39 cellular contexts compared by ENCODE assay signal in genomic region chr3:179363332-179363731, GRCh38.
"Had no signal": no experiment of that assay in that cellular context is flagged by ENCODE, and none has a peak within 500 bp of the region (broad histone marks: within the 10 kb centered on the region; RNA-seq: fewer than 3 reads in every experiment).

No MANE protein-coding gene starts in this region.

- H3K9me3 Mint-ChIP-seq: activated naive CD4-positive, alpha-beta T cell treated with anti-CD3 and anti-CD28 coated beads for 36 hours; activated naive CD4-positive, alpha-beta T cell treated with anti-CD3 and anti-CD28 coated beads, Interleukin-2, amount 10 ng/mL, durations not matched to agents 7 days and 5 days; activated naive CD4-positive, alpha-beta T cell treated with anti-CD3 and anti-CD28 coated beads, Interleukin-2, amount 50 U/mL, for 24 hours; activated naive CD4-positive, alpha-beta T cell treated with anti-CD3 and anti-CD28 coated beads, Interleukin-2, amount 50 U/mL, for 72 hours; activated naive CD8-positive, alpha-beta T cell treated with anti-CD3 and anti-CD28 coated beads for 36 hours; activated naive CD8-positive, alpha-beta T cell treated with anti-CD3 and anti-CD28 coated beads, Interleukin-2, amount 10 ng/mL, durations not matched to agents 7 days and 5 days; activated naive CD8-positive, alpha-beta T cell treated with anti-CD3 and anti-CD28 coated beads, Interleukin-2, amount 50 U/mL, for 24 hours; activated T-cell treated with anti-CD3 and anti-CD28 coated beads, Interleukin-2, amount 50 U/mL, for 4 hours; activated T-cell treated with anti-CD3 and anti-CD28 coated beads, Interleukin-2, amount 50 U/mL, for 72 hours; activated T-helper 1 cell treated with anti-CD3 and anti-CD28 coated beads, Interleukin-12 subunit alpha, Interleukin-12 subunit beta, Interleukin-2, Interleukin-4 antibody, amounts not matched to agents 30 ng/mL and 10 ng/mL and 1 ng/mL, durations not matched to agents 14 hours and 24 hours and 36 hours; activated T-helper 17 cell treated with anti-CD3 and anti-CD28 coated beads, Interleukin-2, amount 50 U/mL, for 72 hours; activated T-helper 2 cell treated with anti-CD3 and anti-CD28 coated beads, Interferon-gamma antibody, Interleukin-2, Interleukin-4, amounts not matched to agents 10 μg/mL and 5 μg/mL and 100 μg/mL, durations not matched to agents 14 hours and 24 hours and 36 hours; brain; central memory CD8-positive, alpha-beta T cell had no signal

- H3K4me3 Mint-ChIP-seq: activated naive CD4-positive, alpha-beta T cell treated with anti-CD3 and anti-CD28 coated beads for 36 hours; activated naive CD4-positive, alpha-beta T cell treated with anti-CD3 and anti-CD28 coated beads, Interleukin-2, amount 10 ng/mL, durations not matched to agents 7 days and 5 days; activated naive CD4-positive, alpha-beta T cell treated with anti-CD3 and anti-CD28 coated beads, Interleukin-2, amount 50 U/mL, for 24 hours; activated naive CD8-positive, alpha-beta T cell; activated naive CD8-positive, alpha-beta T cell treated with anti-CD3 and anti-CD28 coated beads for 36 hours; activated naive CD8-positive, alpha-beta T cell treated with anti-CD3 and anti-CD28 coated beads, Interleukin-2, amount 10 ng/mL, durations not matched to agents 7 days and 5 days; activated naive CD8-positive, alpha-beta T cell treated with anti-CD3 and anti-CD28 coated beads, Interleukin-2, amount 50 U/mL, for 24 hours; activated T-cell treated with anti-CD3 and anti-CD28 coated beads, Interleukin-2, amount 50 U/mL, for 4 hours; activated T-cell treated with anti-CD3 and anti-CD28 coated beads, Interleukin-2, amount 50 U/mL, for 72 hours; activated T-helper 1 cell treated with anti-CD3 and anti-CD28 coated beads, Interleukin-12 subunit alpha, Interleukin-12 subunit beta, Interleukin-2, Interleukin-4 antibody, amounts not matched to agents 30 ng/mL and 10 ng/mL and 1 ng/mL, durations not matched to agents 14 hours and 24 hours and 36 hours; activated T-helper 17 cell treated with anti-CD3 and anti-CD28 coated beads, Interleukin-2, amount 50 U/mL, for 72 hours; brain; central memory CD8-positive, alpha-beta T cell had no signal

- H3K4me3 ChIP-seq: adrenal gland, ascending aorta, body of pancreas, breast epithelium, cardiac muscle cell had no signal

- H3K27ac ChIP-seq: adrenal gland, ascending aorta, body of pancreas, brain microvascular endothelial cell, breast epithelium, cardiac muscle cell had no signal

- H3K4me1 Mint-ChIP-seq: activated naive CD4-positive, alpha-beta T cell treated with anti-CD3 and anti-CD28 coated beads, Interleukin-2, amount 10 ng/mL, durations not matched to agents 7 days and 5 days; activated naive CD4-positive, alpha-beta T cell treated with anti-CD3 and anti-CD28 coated beads, Interleukin-2, amount 50 U/mL, for 24 hours; activated naive CD8-positive, alpha-beta T cell treated with anti-CD3 and anti-CD28 coated beads, Interleukin-2, amount 10 ng/mL, durations not matched to agents 7 days and 5 days; activated naive CD8-positive, alpha-beta T cell treated with anti-CD3 and anti-CD28 coated beads, Interleukin-2, amount 50 U/mL, for 24 hours; brain; central memory CD8-positive, alpha-beta T cell had no signal

- FAIRE-seq: astrocyte, bronchial epithelial cell, colon had no signal

- ATAC-seq: activated naive CD4-positive, alpha-beta T cell treated with anti-CD3 and anti-CD28 coated beads, Interleukin-2, amount 50 U/mL, for 72 hours; activated naive CD8-positive, alpha-beta T cell treated with anti-CD3 and anti-CD28 coated beads, Interleukin-2, amount 50 U/mL, for 24 hours; activated T-cell treated with anti-CD3 and anti-CD28 coated beads, Interleukin-2, amount 50 U/mL, for 4 hours; activated T-cell treated with anti-CD3 and anti-CD28 coated beads, Interleukin-2, amount 50 U/mL, for 72 hours; activated T-helper 17 cell treated with anti-CD3 and anti-CD28 coated beads, Interleukin-2, amount 50 U/mL, for 72 hours; body of pancreas had no signal

- DNase-seq: activated effector memory CD4-positive, alpha-beta T cell treated with anti-CD3 and anti-CD28 coated beads, Interleukin-2, amount 50 U/mL, for 16 hours; activated effector memory CD4-positive, alpha-beta T cell treated with Interleukin-2 at 50 U/mL for 16 hours; activated gamma-delta T cell; activated gamma-delta T cell treated with Interleukin-2 at 50 U/mL for 16 hours; activated naive CD4-positive, alpha-beta T cell; activated naive CD4-positive, alpha-beta T cell treated with anti-CD3 and anti-CD28 coated beads for 36 hours; activated naive CD4-positive, alpha-beta T cell treated with anti-CD3 and anti-CD28 coated beads, Interleukin-2, amount 10 ng/mL, durations not matched to agents 7 days and 5 days; activated naive CD4-positive, alpha-beta T cell treated with anti-CD3 and anti-CD28 coated beads, Interleukin-2, amount 50 U/mL, for 16 hours; activated naive CD4-positive, alpha-beta T cell treated with Interleukin-2 at 50 U/mL for 16 hours; activated naive CD8-positive, alpha-beta T cell treated with anti-CD3 and anti-CD28 coated beads for 36 hours; activated naive CD8-positive, alpha-beta T cell treated with anti-CD3 and anti-CD28 coated beads, Interleukin-2, amount 10 ng/mL, durations not matched to agents 7 days and 5 days; activated naive CD8-positive, alpha-beta T cell treated with anti-CD3 and anti-CD28 coated beads, Interleukin-2, amount 50 U/mL, for 24 hours; activated T-cell treated with anti-CD3 and anti-CD28 coated beads, Interleukin-2, amount 50 U/mL, for 4 hours; activated T-cell treated with anti-CD3 and anti-CD28 coated beads, Interleukin-2, amount 50 U/mL, for 48 hours; activated T-cell treated with anti-CD3 and anti-CD28 coated beads, Interleukin-2, amount 50 U/mL, for 72 hours; adrenal gland; amniotic stem cell; amygdala; anterior cingulate cortex; aorta; body of pancreas; brain microvascular endothelial cell; caudate nucleus; central memory CD4-positive, alpha-beta T cell; cerebellar nuclear complex had no signal

- H3K27me3 Mint-ChIP-seq: activated naive CD4-positive, alpha-beta T cell treated with anti-CD3 and anti-CD28 coated beads, Interleukin-2, amount 10 ng/mL, durations not matched to agents 7 days and 5 days; activated naive CD4-positive, alpha-beta T cell treated with anti-CD3 and anti-CD28 coated beads, Interleukin-2, amount 50 U/mL, for 24 hours; activated naive CD8-positive, alpha-beta T cell; activated naive CD8-positive, alpha-beta T cell treated with anti-CD3 and anti-CD28 coated beads for 36 hours; activated naive CD8-positive, alpha-beta T cell treated with anti-CD3 and anti-CD28 coated beads, Interleukin-2, amount 10 ng/mL, durations not matched to agents 7 days and 5 days; activated naive CD8-positive, alpha-beta T cell treated with anti-CD3 and anti-CD28 coated beads, Interleukin-2, amount 50 U/mL, for 24 hours; activated T-helper 17 cell treated with anti-CD3 and anti-CD28 coated beads, Interleukin-2, amount 50 U/mL, for 72 hours; brain; central memory CD8-positive, alpha-beta T cell had no signal

- H3K4me1 ChIP-seq: adrenal gland, ascending aorta, body of pancreas, breast epithelium had no signal

- H3K27me3 ChIP-seq: adrenal gland, ascending aorta, body of pancreas, brain microvascular endothelial cell, breast epithelium, cardiac muscle cell had no signal

- H3K27ac Mint-ChIP-seq: activated naive CD4-positive, alpha-beta T cell treated with anti-CD3 and anti-CD28 coated beads for 36 hours; activated naive CD4-positive, alpha-beta T cell treated with anti-CD3 and anti-CD28 coated beads, Interleukin-2, amount 10 ng/mL, durations not matched to agents 7 days and 5 days; activated naive CD4-positive, alpha-beta T cell treated with anti-CD3 and anti-CD28 coated beads, Interleukin-2, amount 50 U/mL, for 24 hours; activated naive CD4-positive, alpha-beta T cell treated with anti-CD3 and anti-CD28 coated beads, Interleukin-2, amount 50 U/mL, for 72 hours; activated naive CD8-positive, alpha-beta T cell; activated naive CD8-positive, alpha-beta T cell treated with anti-CD3 and anti-CD28 coated beads for 36 hours; activated naive CD8-positive, alpha-beta T cell treated with anti-CD3 and anti-CD28 coated beads, Interleukin-2, amount 10 ng/mL, durations not matched to agents 7 days and 5 days; activated naive CD8-positive, alpha-beta T cell treated with anti-CD3 and anti-CD28 coated beads, Interleukin-2, amount 50 U/mL, for 24 hours; activated T-cell treated with anti-CD3 and anti-CD28 coated beads, Interleukin-2, amount 50 U/mL, for 72 hours; activated T-helper 1 cell treated with anti-CD3 and anti-CD28 coated beads, Interleukin-12 subunit alpha, Interleukin-12 subunit beta, Interleukin-2, Interleukin-4 antibody, amounts not matched to agents 30 ng/mL and 10 ng/mL and 1 ng/mL, durations not matched to agents 14 hours and 24 hours and 36 hours; activated T-helper 17 cell treated with anti-CD3 and anti-CD28 coated beads, Interleukin-2, amount 50 U/mL, for 72 hours; activated T-helper 2 cell treated with anti-CD3 and anti-CD28 coated beads, Interferon-gamma antibody, Interleukin-2, Interleukin-4, amounts not matched to agents 10 μg/mL and 5 μg/mL and 100 μg/mL, durations not matched to agents 14 hours and 24 hours and 36 hours; brain had no signal

- H3K9me3 ChIP-seq: adrenal gland, ascending aorta, body of pancreas, breast epithelium had no signal
